1 cellular context compared by ENCODE assay signal in the genomic region with DNA sequence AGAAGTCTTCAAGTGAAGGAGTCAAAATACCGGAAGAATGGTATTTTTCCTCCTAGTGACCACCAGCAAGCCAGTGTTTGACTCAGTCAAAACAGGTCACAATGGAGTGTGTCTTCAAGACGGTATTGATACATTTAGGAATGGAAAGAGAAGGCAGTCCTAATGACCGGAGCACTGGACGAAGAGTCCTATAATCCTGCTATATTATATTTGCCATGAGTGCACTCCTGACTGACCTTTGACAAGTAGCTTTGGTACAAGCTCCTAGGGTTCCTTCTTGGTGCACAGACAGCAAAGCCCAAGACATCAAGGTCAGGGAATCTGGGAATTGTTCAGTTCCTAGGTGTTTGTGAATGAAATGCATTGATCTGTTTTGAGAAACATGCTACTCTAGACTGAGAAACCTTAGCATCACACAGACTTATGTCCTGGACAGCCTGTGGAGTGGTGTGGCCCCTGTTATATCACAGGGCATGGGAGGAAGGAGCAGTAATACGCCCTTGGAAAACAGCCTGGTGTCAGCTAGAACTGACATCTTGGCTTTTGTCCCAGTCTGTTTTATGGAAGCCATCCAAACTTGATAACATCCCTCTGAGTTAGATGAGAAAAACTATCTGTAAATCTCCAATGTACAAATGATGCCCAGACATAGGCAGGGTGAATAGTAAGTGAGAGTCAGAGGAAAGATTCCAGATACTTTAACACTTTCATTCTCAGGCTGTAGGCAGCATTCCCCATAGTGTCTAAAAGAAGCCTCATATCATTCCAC.
TF ChIP-seq lines count a peak whose summit lies in the region.

No MANE protein-coding gene starts in this region.

TF ChIP-seq in HepG2, 621 proteins besides CTCF, POLR2A, EP300 and RAD21 (continues in another document):
- TF ChIP-seq ZNF652 (CRISPR knock-in tag; IDR thresholded peaks at IDR 0.05; ENCODE audit: borderline replicate concordance, low read depth) (peak; percentile 66; the same call in 1 of the 2 replicates), MED13 (CRISPR knock-in tag; IDR thresholded peaks at IDR 0.05) (no peak), ZNF644 (CRISPR knock-in tag; IDR thresholded peaks at IDR 0.05; ENCODE audit: low read depth) (0 out of 2 replicates have a peak, but pooled peaks have one; percentile 34), ZNF34 (CRISPR knock-in tag; IDR thresholded peaks at IDR 0.05; ENCODE audit: borderline replicate concordance) (0 out of 2 replicates have a peak, but pooled peaks have one; percentile 42), CREB1 (IDR thresholded peaks at IDR 0.05) (no peak), CREB1 (CRISPR knock-in tag; IDR thresholded peaks at IDR 0.05) (0 out of 2 replicates have a peak, but pooled peaks have one; percentile 4), KDM6A (CRISPR knock-in tag; IDR thresholded peaks at IDR 0.05; ENCODE audit: low read depth) (no peak), GZF1 (CRISPR knock-in tag; IDR thresholded peaks at IDR 0.05) (no peak), ZNF747 (CRISPR knock-in tag; IDR thresholded peaks at IDR 0.05; ENCODE audit: borderline replicate concordance) (no peak), NFE2L2 (IDR thresholded peaks at IDR 0.05; ENCODE audit: low read length) (no peak), ZNF788 (CRISPR knock-in tag; IDR thresholded peaks at IDR 0.05; ENCODE audit: borderline replicate concordance) (peak; percentile 34; the same call in 1 of the 2 replicates), SOX6 (IDR thresholded peaks at IDR 0.05) (no peak), SOX6 (CRISPR knock-in tag; IDR thresholded peaks at IDR 0.05) (no peak), ZNF337 (CRISPR knock-in tag; IDR thresholded peaks at IDR 0.05; ENCODE audit: borderline replicate concordance, low read depth) (no peak), TEAD3 (CRISPR knock-in tag; optimal IDR thresholded peaks at IDR 0.05; ENCODE audit: borderline replicate concordance) (peak; percentile 30), ZNF232 (CRISPR knock-in tag; IDR thresholded peaks at IDR 0.05; ENCODE audit: borderline replicate concordance) (no peak), SIX1 (CRISPR knock-in tag; IDR thresholded peaks at IDR 0.05; ENCODE audit: borderline replicate concordance) (0 out of 2 replicates have a peak, but pooled peaks have one; percentile 5), HNRNPLL (IDR thresholded peaks at IDR 0.05; ENCODE audit: low read depth, low read length, poor library complexity, severe bottlenecking) (no peak), TBX2 (CRISPR knock-in tag; IDR thresholded peaks at IDR 0.05; ENCODE audit: borderline replicate concordance) (no peak), GLI4 (CRISPR knock-in tag; IDR thresholded peaks at IDR 0.05; ENCODE audit: borderline replicate concordance) (no peak), HNRNPK (IDR thresholded peaks at IDR 0.05; ENCODE audit: low read depth, low read length, poor library complexity, severe bottlenecking) (no peak), TBP (CRISPR knock-in tag; IDR thresholded peaks at IDR 0.05) (no peak), ZNF335 (CRISPR knock-in tag; IDR thresholded peaks at IDR 0.05) (0 out of 2 replicates have a peak, but pooled peaks have one; percentile 16), DMAP1 (CRISPR knock-in tag; IDR thresholded peaks at IDR 0.05) (0 out of 2 replicates have a peak, but pooled peaks have one; percentile 11), LCORL (IDR thresholded peaks at IDR 0.05) (no peak), LCORL (CRISPR knock-in tag; IDR thresholded peaks at IDR 0.05) (no peak), SCMH1 (CRISPR knock-in tag; IDR thresholded peaks at IDR 0.05; ENCODE audit: borderline replicate concordance) (no peak), MAZ (IDR thresholded peaks at IDR 0.05; ENCODE audit: borderline replicate concordance, low read depth, low read length) (no peak), MAZ (CRISPR knock-in tag; IDR thresholded peaks at IDR 0.05; ENCODE audit: low read depth) (0 out of 2 replicates have a peak, but pooled peaks have one; percentile 28)
- TF ChIP-seq, protein P1, sequence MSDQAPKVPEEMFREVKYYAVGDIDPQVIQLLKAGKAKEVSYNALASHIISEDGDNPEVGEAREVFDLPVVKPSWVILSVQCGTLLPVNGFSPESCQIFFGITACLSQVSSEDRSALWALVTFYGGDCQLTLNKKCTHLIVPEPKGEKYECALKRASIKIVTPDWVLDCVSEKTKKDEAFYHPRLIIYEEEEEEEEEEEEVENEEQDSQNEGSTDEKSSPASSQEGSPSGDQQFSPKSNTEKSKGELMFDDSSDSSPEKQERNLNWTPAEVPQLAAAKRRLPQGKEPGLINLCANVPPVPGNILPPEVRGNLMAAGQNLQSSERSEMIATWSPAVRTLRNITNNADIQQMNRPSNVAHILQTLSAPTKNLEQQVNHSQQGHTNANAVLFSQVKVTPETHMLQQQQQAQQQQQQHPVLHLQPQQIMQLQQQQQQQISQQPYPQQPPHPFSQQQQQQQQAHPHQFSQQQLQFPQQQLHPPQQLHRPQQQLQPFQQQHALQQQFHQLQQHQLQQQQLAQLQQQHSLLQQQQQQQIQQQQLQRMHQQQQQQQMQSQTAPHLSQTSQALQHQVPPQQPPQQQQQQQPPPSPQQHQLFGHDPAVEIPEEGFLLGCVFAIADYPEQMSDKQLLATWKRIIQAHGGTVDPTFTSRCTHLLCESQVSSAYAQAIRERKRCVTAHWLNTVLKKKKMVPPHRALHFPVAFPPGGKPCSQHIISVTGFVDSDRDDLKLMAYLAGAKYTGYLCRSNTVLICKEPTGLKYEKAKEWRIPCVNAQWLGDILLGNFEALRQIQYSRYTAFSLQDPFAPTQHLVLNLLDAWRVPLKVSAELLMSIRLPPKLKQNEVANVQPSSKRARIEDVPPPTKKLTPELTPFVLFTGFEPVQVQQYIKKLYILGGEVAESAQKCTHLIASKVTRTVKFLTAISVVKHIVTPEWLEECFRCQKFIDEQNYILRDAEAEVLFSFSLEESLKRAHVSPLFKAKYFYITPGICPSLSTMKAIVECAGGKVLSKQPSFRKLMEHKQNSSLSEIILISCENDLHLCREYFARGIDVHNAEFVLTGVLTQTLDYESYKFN (CRISPR knock-in tag; conservative IDR thresholded peaks at IDR 0.05), result no peak
- TF ChIP-seq, protein P2, sequence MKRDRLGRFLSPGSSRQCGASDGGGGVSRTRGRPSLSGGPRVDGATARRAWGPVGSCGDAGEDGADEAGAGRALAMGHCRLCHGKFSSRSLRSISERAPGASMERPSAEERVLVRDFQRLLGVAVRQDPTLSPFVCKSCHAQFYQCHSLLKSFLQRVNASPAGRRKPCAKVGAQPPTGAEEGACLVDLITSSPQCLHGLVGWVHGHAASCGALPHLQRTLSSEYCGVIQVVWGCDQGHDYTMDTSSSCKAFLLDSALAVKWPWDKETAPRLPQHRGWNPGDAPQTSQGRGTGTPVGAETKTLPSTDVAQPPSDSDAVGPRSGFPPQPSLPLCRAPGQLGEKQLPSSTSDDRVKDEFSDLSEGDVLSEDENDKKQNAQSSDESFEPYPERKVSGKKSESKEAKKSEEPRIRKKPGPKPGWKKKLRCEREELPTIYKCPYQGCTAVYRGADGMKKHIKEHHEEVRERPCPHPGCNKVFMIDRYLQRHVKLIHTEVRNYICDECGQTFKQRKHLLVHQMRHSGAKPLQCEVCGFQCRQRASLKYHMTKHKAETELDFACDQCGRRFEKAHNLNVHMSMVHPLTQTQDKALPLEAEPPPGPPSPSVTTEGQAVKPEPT (CRISPR knock-in tag; IDR thresholded peaks at IDR 0.05; ENCODE audit: low read depth), result 0 out of 2 replicates have a peak, but pooled peaks have one; percentile 44
- TF ChIP-seq, protein P3, sequence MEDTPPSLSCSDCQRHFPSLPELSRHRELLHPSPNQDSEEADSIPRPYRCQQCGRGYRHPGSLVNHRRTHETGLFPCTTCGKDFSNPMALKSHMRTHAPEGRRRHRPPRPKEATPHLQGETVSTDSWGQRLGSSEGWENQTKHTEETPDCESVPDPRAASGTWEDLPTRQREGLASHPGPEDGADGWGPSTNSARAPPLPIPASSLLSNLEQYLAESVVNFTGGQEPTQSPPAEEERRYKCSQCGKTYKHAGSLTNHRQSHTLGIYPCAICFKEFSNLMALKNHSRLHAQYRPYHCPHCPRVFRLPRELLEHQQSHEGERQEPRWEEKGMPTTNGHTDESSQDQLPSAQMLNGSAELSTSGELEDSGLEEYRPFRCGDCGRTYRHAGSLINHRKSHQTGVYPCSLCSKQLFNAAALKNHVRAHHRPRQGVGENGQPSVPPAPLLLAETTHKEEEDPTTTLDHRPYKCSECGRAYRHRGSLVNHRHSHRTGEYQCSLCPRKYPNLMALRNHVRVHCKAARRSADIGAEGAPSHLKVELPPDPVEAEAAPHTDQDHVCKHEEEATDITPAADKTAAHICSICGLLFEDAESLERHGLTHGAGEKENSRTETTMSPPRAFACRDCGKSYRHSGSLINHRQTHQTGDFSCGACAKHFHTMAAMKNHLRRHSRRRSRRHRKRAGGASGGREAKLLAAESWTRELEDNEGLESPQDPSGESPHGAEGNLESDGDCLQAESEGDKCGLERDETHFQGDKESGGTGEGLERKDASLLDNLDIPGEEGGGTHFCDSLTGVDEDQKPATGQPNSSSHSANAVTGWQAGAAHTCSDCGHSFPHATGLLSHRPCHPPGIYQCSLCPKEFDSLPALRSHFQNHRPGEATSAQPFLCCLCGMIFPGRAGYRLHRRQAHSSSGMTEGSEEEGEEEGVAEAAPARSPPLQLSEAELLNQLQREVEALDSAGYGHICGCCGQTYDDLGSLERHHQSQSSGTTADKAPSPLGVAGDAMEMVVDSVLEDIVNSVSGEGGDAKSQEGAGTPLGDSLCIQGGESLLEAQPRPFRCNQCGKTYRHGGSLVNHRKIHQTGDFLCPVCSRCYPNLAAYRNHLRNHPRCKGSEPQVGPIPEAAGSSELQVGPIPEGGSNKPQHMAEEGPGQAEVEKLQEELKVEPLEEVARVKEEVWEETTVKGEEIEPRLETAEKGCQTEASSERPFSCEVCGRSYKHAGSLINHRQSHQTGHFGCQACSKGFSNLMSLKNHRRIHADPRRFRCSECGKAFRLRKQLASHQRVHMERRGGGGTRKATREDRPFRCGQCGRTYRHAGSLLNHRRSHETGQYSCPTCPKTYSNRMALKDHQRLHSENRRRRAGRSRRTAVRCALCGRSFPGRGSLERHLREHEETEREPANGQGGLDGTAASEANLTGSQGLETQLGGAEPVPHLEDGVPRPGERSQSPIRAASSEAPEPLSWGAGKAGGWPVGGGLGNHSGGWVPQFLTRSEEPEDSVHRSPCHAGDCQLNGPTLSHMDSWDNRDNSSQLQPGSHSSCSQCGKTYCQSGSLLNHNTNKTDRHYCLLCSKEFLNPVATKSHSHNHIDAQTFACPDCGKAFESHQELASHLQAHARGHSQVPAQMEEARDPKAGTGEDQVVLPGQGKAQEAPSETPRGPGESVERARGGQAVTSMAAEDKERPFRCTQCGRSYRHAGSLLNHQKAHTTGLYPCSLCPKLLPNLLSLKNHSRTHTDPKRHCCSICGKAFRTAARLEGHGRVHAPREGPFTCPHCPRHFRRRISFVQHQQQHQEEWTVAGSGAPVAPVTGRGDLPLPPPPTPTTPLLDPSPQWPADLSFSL (CRISPR knock-in tag; IDR thresholded peaks at IDR 0.05), result no peak
- TF ChIP-seq, protein P4, sequence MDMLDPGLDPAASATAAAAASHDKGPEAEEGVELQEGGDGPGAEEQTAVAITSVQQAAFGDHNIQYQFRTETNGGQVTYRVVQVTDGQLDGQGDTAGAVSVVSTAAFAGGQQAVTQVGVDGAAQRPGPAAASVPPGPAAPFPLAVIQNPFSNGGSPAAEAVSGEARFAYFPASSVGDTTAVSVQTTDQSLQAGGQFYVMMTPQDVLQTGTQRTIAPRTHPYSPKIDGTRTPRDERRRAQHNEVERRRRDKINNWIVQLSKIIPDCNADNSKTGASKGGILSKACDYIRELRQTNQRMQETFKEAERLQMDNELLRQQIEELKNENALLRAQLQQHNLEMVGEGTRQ (IDR thresholded peaks at IDR 0.05; ENCODE audit: low read depth, low read length), result no peak
- TF ChIP-seq, protein P4 (CRISPR knock-in tag; IDR thresholded peaks at IDR 0.05; ENCODE audit: borderline replicate concordance), result no peak
- TF ChIP-seq, protein P5, sequence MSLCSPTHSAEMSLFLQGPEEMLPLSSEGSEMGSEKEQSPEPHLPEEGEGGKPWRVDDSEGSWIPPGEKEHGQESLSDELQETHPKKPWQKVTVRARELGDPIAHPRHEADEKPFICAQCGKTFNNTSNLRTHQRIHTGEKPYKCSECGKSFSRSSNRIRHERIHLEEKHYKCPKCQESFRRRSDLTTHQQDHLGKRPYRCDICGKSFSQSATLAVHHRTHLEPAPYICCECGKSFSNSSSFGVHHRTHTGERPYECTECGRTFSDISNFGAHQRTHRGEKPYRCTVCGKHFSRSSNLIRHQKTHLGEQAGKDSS (CRISPR knock-in tag; IDR thresholded peaks at IDR 0.05; ENCODE audit: borderline replicate concordance, low read depth), result peak; percentile 93
- TF ChIP-seq, protein P6, sequence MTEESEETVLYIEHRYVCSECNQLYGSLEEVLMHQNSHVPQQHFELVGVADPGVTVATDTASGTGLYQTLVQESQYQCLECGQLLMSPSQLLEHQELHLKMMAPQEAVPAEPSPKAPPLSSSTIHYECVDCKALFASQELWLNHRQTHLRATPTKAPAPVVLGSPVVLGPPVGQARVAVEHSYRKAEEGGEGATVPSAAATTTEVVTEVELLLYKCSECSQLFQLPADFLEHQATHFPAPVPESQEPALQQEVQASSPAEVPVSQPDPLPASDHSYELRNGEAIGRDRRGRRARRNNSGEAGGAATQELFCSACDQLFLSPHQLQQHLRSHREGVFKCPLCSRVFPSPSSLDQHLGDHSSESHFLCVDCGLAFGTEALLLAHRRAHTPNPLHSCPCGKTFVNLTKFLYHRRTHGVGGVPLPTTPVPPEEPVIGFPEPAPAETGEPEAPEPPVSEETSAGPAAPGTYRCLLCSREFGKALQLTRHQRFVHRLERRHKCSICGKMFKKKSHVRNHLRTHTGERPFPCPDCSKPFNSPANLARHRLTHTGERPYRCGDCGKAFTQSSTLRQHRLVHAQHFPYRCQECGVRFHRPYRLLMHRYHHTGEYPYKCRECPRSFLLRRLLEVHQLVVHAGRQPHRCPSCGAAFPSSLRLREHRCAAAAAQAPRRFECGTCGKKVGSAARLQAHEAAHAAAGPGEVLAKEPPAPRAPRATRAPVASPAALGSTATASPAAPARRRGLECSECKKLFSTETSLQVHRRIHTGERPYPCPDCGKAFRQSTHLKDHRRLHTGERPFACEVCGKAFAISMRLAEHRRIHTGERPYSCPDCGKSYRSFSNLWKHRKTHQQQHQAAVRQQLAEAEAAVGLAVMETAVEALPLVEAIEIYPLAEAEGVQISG (CRISPR knock-in tag; IDR thresholded peaks at IDR 0.05), result no peak
- TF ChIP-seq, protein P7, sequence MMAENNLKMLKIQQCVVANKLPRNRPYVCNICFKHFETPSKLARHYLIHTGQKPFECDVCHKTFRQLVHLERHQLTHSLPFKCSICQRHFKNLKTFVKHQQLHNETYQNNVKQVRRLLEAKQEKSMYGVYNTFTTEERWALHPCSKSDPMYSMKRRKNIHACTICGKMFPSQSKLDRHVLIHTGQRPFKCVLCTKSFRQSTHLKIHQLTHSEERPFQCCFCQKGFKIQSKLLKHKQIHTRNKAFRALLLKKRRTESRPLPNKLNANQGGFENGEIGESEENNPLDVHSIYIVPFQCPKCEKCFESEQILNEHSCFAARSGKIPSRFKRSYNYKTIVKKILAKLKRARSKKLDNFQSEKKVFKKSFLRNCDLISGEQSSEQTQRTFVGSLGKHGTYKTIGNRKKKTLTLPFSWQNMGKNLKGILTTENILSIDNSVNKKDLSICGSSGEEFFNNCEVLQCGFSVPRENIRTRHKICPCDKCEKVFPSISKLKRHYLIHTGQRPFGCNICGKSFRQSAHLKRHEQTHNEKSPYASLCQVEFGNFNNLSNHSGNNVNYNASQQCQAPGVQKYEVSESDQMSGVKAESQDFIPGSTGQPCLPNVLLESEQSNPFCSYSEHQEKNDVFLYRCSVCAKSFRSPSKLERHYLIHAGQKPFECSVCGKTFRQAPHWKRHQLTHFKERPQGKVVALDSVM (CRISPR knock-in tag; IDR thresholded peaks at IDR 0.05), result no peak
